Comparison of ENCODE assay signal across 8 cellular contexts in genomic region chr12:122123051-122123760, GRCh38. TPM values are rescaled to one million over a fixed set of nuclear protein-coding genes. Genes with fewer than 3 reads are reported as not detected.
DNase-seq lines count a peak whose midpoint lies in the region; ATAC-seq and TF ChIP-seq lines count a peak whose summit lies in the region.

No MANE protein-coding gene starts in this region.

- in situ Hi-C loops in Caki2 (cut with HindIII; ENCODE audit: low pct_unique_long_range_greater_than_20kb, low sequenced_read_pairs) = no loop called here

- no peaks in the 10 kb centered on the region for H3K9me3 ChIP-seq in gastroesophageal sphincter
- no peaks in the 10 kb centered on the region for H3K9me3 ChIP-seq in ovary
- H3K9me3 ChIP-seq in tibial artery = no peaks in the 10 kb centered on the region

- H3K4me3 ChIP-seq in Jurkat, Clone E6-1 (ENCODE audit: low read length) = no peak overlapping the region
- H3K4me3 ChIP-seq in gastroesophageal sphincter (no peak overlapping the region), ovary (no peak overlapping the region), tibial artery (no peak overlapping the region)

- DNase-seq in Caki2 (ENCODE audit: low read depth) = peak; percentile 79
- peak; percentile 58 for DNase-seq in Jurkat, Clone E6-1 (ENCODE audit: low read depth, low spot score)
- DNase-seq in SHP77 treated with DMSO at 0.1 percent for 48 hours (lab: John Stamatoyannopoulos, UW) = peak; percentile 6
- peak; percentile 85 for DNase-seq in activated effector memory CD4-positive, alpha-beta T cell treated with anti-CD3 and anti-CD28 coated beads, Interleukin-2, amount 50 U/mL, for 16 hours
- peak; percentile 70 to 83 (median 79) for DNase-seq in ovary
- peak in 1 of 2 donors; percentile 69 for DNase-seq in tibial artery

- no peak for TF ChIP-seq POLR2A in gastroesophageal sphincter (IDR thresholded peaks at IDR 0.05)
- no peak for TF ChIP-seq POLR2A in ovary (IDR thresholded peaks at IDR 0.05)

- peak overlapping the region in 2 of 4 donors; percentile 30 to 47 for H3K27ac ChIP-seq in gastroesophageal sphincter
- H3K27ac ChIP-seq in ovary = peak overlapping the region; percentile 16 to 25
- H3K27ac ChIP-seq in tibial artery = no peak overlapping the region

- peaks cover 0 to 86% (median 21%) of the 10 kb centered on the region in 3 donors for H3K4me1 ChIP-seq in gastroesophageal sphincter
- peaks cover 5% of the 10 kb centered on the region for H3K4me1 ChIP-seq in ovary (ENCODE audit: insufficient read depth)
- peaks cover 0 to 34% (median 20%) of the 10 kb centered on the region in 4 donors for H3K4me1 ChIP-seq in tibial artery

- WGBS in gastroesophageal sphincter (ENCODE audit: low coverage in 1 of 2), 2 donors = 28 to 39% methylated on average over 3 to 4 of the region's 22 CpGs
- WGBS in ovary, 3 donors = 16 to 21% (median 18%) methylated on average over 22 of the region's 22 CpGs

- TF ChIP-seq CTCF in gastroesophageal sphincter (IDR thresholded peaks at IDR 0.05) (peak; percentile 78 to 82 (median 79)), ovary (IDR thresholded peaks at IDR 0.05) (peak; percentile 73 to 90 (median 90)), tibial artery (IDR thresholded peaks at IDR 0.05) (peak; percentile 70 to 90)

- H3K36me3 ChIP-seq in gastroesophageal sphincter = peaks cover 0 to 13% of the 10 kb centered on the region in 2 donors
- no peaks in the 10 kb centered on the region for H3K36me3 ChIP-seq in ovary
- H3K36me3 ChIP-seq in tibial artery = peaks cover 5 to 15% (median 11%) of the 10 kb centered on the region in 3 donors

- TF ChIP-seq EP300 in gastroesophageal sphincter (IDR thresholded peaks at IDR 0.05) (no peak), ovary (IDR thresholded peaks at IDR 0.05) (no peak)

- intact Hi-C loops in ovary (cut with DNase I) = loop anchor here (2.0 to 10.0 kb wide), 4 partner anchors 66 to 318 kb away; partner anchors contain the start of gene SETD1B (in 1 of the 4)
- intact Hi-C loops in tibial artery (cut with DNase I; ENCODE audit: low total_unique reads) = loop anchor here (2.0 kb wide), 1 partner anchor 68 kb away; no protein-coding TSS in a partner anchor

- peak; percentile 52 for ATAC-seq in gastroesophageal sphincter
- ATAC-seq in HG03439 (IDR thresholded peaks at IDR 0.05; ENCODE audit: unreplicated experiment) = no peak

- H3K27me3 ChIP-seq in gastroesophageal sphincter (no peaks in the 10 kb centered on the region), ovary (no peaks in the 10 kb centered on the region), tibial artery (no peaks in the 10 kb centered on the region)

RNA-seq across cellular contexts. Expression of gene MLXIP, which starts 44.6 kb away (rescaled TPM):
- total RNA-seq in Caki2 (2014; rRNA removed; shearing (Covaris generic); ENCODE audit: low replicate concordance) = 5.0 and 7.0 TPM in 2 replicates
- polyA plus RNA-seq in Jurkat, Clone E6-1 (2012; ENCODE audit: insufficient read depth, insufficient read length) = 18.9 TPM
- total RNA-seq in gastroesophageal sphincter (10 to 100 TPM; 28.8 to 87.4 (median 54.9) TPM), ovary (100 to 1,000 TPM in 2 of 7 donors, 10 to 100 TPM in 5; 23.2 to 111 (median 85.9) TPM)
- 10 to 100 TPM; 34.0 to 43.7 TPM for polyA plus RNA-seq in ovary

RNA-seq across cellular contexts. Expression of gene IL31, which starts 50.8 kb away (rescaled TPM):
- not detected in 2 replicates for total RNA-seq in Caki2 (2014; rRNA removed; shearing (Covaris generic); ENCODE audit: low replicate concordance)
- polyA plus RNA-seq in Jurkat, Clone E6-1 (2012; ENCODE audit: insufficient read depth, insufficient read length) = not detected
- total RNA-seq in gastroesophageal sphincter = not detected
- not detected for total RNA-seq in ovary
- polyA plus RNA-seq in ovary = not detected

RNA-seq across cellular contexts. Expression of gene LRRC43, which starts 59.7 kb away (rescaled TPM):
- total RNA-seq in Caki2 (2014; rRNA removed; shearing (Covaris generic); ENCODE audit: low replicate concordance) = not detected in 2 replicates
- not detected for polyA plus RNA-seq in Jurkat, Clone E6-1 (2012; ENCODE audit: insufficient read depth, insufficient read length)
- total RNA-seq in gastroesophageal sphincter = 1 to 10 TPM; 1.5 to 9.8 (median 3.6) TPM
- 10 to 100 TPM in 1 of 7 donors, 1 to 10 TPM in 4, under 1 TPM in 1, not detected in 1; 0.50 to 12.9 (median 1.3) TPM for total RNA-seq in ovary
- under 1 TPM; 0.47 to 0.56 TPM for polyA plus RNA-seq in ovary

Comparison
In these comparisons a context has a peak if more than half of its experiments do, and no peak if none do; other contexts are left out.
1. H3K27ac ChIP-seq: peak in ovary (2 of 2); none in tibial artery (0 of 2).
2. Peak in every context shown above with its lines, with median percentiles within 50 percentile points of each other: CTCF ChIP-seq.